8 cellular contexts compared by ENCODE assay signal in genomic region chr5:141040763-141041426, GRCh38. TPM values are rescaled to one million over a fixed set of nuclear protein-coding genes. Genes with fewer than 3 reads are reported as not detected.
DNase-seq lines count a peak whose midpoint lies in the region; ATAC-seq, FAIRE-seq and TF ChIP-seq lines count a peak whose summit lies in the region.

No MANE protein-coding gene starts in this region.

- H3K4me2 ChIP-seq in keratinocyte (ENCODE audit: control insufficient read depth, extremely low read depth, insufficient read depth, low read depth, low read length) = peak overlapping the region; percentile 30

- ATAC-seq in HG02938 (IDR thresholded peaks at IDR 0.05; ENCODE audit: unreplicated experiment) (peak; percentile 92), HG03159 (IDR thresholded peaks at IDR 0.05; ENCODE audit: unreplicated experiment) (no peak)

- no peaks in the 10 kb centered on the region for H3K79me2 ChIP-seq in keratinocyte (ENCODE audit: control insufficient read depth, insufficient read depth, low read length)

- H3K36me3 ChIP-seq in WERI-Rb-1 (no peaks in the 10 kb centered on the region), keratinocyte (ENCODE audit: control insufficient read depth in 2 of 2, extremely low read depth in 1 of 2, insufficient read depth in 2 of 2, low read length in 2 of 2) (no peaks in the 10 kb centered on the region)

- TF ChIP-seq CTCF in WERI-Rb-1 (IDR thresholded peaks at IDR 0.05; ENCODE audit: low read depth, low read length) (peak; percentile 35; the same call in 1 of the 2 replicates), keratinocyte (optimal IDR thresholded peaks at IDR 0.05 in 1 of 3, IDR thresholded peaks at IDR 0.05 in 1 of 3, conservative IDR thresholded peaks at IDR 0.05 in 1 of 3; ENCODE audit: extremely low read depth in 1 of 3, insufficient read depth in 2 of 3, low read length in 3 of 3) (peak; percentile 50 to 64 (median 55))

- H3K27me3 ChIP-seq in WERI-Rb-1 (ENCODE audit: insufficient read depth, low read depth, severe bottlenecking) = no peaks in the 10 kb centered on the region
- H3K27me3 ChIP-seq in keratinocyte (ENCODE audit: control insufficient read depth, extremely low read depth, insufficient read depth, low read length) = no peaks in the 10 kb centered on the region

- dilution Hi-C loops in keratinocyte (cut with MboI; ENCODE audit: extremely low pct_ligation_motif_present, low sequenced_read_pairs) = no loop called here

- H3K27ac ChIP-seq in WERI-Rb-1 (peak overlapping the region; percentile 99), keratinocyte (ENCODE audit: control insufficient read depth, insufficient read depth, low read length) (no peak overlapping the region)

- no peak overlapping the region for H3K9ac ChIP-seq in keratinocyte (ENCODE audit: control insufficient read depth, extremely low read depth, insufficient read depth, low read length)

- peak overlapping the region; percentile 95 for H3K4me3 ChIP-seq in WERI-Rb-1 (ENCODE audit: low read depth, low read length)
- peak overlapping the region in 1 of 3 experiments; percentile 22 for H3K4me3 ChIP-seq in keratinocyte (ENCODE audit: control insufficient read depth in 2 of 3, extremely low read depth in 1 of 3, insufficient read depth in 2 of 3, low read depth in 1 of 3, low read length in 3 of 3)

- H3K9me1 ChIP-seq in keratinocyte (ENCODE audit: control insufficient read depth, extremely low read depth, insufficient read depth, low read length) = no peaks in the 10 kb centered on the region

- no peaks in the 10 kb centered on the region for H4K20me1 ChIP-seq in keratinocyte (ENCODE audit: control insufficient read depth, extremely low read depth, insufficient read depth, low read length)

- H3K9me3 ChIP-seq in WERI-Rb-1 (ENCODE audit: severe bottlenecking) = no peaks in the 10 kb centered on the region
- no peaks in the 10 kb centered on the region for H3K9me3 ChIP-seq in keratinocyte (ENCODE audit: control insufficient read depth, low read depth, low read length)

- FAIRE-seq in keratinocyte (lab: Jason Lieb, UNC) = peak; percentile 17

- no peaks in the 10 kb centered on the region for H3K4me1 ChIP-seq in keratinocyte (ENCODE audit: control insufficient read depth, extremely low read depth, insufficient read depth, low read length)

- H2AFZ ChIP-seq in keratinocyte (ENCODE audit: control insufficient read depth, low read length) = no peak overlapping the region

- DNase-seq in EH (ENCODE audit: low read depth) (peak; percentile 49), NCI-H2196 (lab: John Stamatoyannopoulos, UW; ENCODE audit: unreplicated experiment) (peak; percentile 98), WERI-Rb-1 (peak; percentile 98), cerebellum (ENCODE audit: low spot score) (peak; percentile 97), keratinocyte (ENCODE audit: low read depth, low spot score) (peak; percentile 19)
- peak; percentile 62 to 69 (median 63) for DNase-seq in stimulated activated CD4-positive, alpha-beta T cell treated with anti-CD3 and anti-CD28 coated beads, Interleukin-12 subunit alpha, Interleukin-12 subunit beta, amount 100 ng/mL, for 48 hours (ENCODE audit: low read depth in 2 of 3, low spot score in 1 of 3)

RNA-seq across cellular contexts. Expression of gene PCDHB1, which starts 10.3 kb away (rescaled TPM):
- total RNA-seq in cerebellum = 0.09 TPM
- not detected in 3 replicates for polyA plus RNA-seq in keratinocyte
- polyA plus RNA-seq in keratinocyte (2011; ENCODE audit: low read depth) = not detected
- polyA plus RNA-seq in keratinocyte (2011; cell fraction: cytosol; rRNA removed) = not detected in 2 replicates
- not detected in 2 replicates for polyA plus RNA-seq in keratinocyte (2011; cell fraction: nucleus; rRNA removed)
- not detected in 2 replicates for polyA plus RNA-seq in keratinocyte (2012; ENCODE audit: low replicate concordance)
- polyA minus RNA-seq in keratinocyte = not detected in 3 replicates
- polyA minus RNA-seq in keratinocyte (2011; cell fraction: cytosol; rRNA and poly(A)+ RNA removed) = not detected
- not detected in 2 replicates for polyA minus RNA-seq in keratinocyte (2011; cell fraction: nucleus; rRNA and poly(A)+ RNA removed)

RNA-seq across cellular contexts. Expression of gene PCDHB2, which starts 53.5 kb away (rescaled TPM):
- total RNA-seq in cerebellum = 16.0 TPM
- polyA plus RNA-seq in keratinocyte = 0.26 to 1.1 TPM (median 0.46 TPM) in 3 replicates
- 0.51 TPM for polyA plus RNA-seq in keratinocyte (2011; ENCODE audit: low read depth)
- polyA plus RNA-seq in keratinocyte (2011; cell fraction: cytosol; rRNA removed) = 0.21 and 0.25 TPM in 2 replicates
- polyA plus RNA-seq in keratinocyte (2011; cell fraction: nucleus; rRNA removed) = 1.8 and 2.4 TPM in 2 replicates
- 0.50 and 0.76 TPM in 2 replicates for polyA plus RNA-seq in keratinocyte (2012; ENCODE audit: low replicate concordance)
- 0.07 to 1.2 TPM (median 0.64 TPM) in 3 replicates for polyA minus RNA-seq in keratinocyte
- 0.77 TPM for polyA minus RNA-seq in keratinocyte (2011; cell fraction: cytosol; rRNA and poly(A)+ RNA removed)
- 2.6 and 3.5 TPM in 2 replicates for polyA minus RNA-seq in keratinocyte (2011; cell fraction: nucleus; rRNA and poly(A)+ RNA removed)

RNA-seq across cellular contexts. Expression of gene PCDHB3, which starts 59.4 kb away (rescaled TPM):
- total RNA-seq in cerebellum = 19.7 TPM
- polyA plus RNA-seq in keratinocyte = 0.03 to 0.08 TPM (median 0.05 TPM) in 3 replicates
- not detected for polyA plus RNA-seq in keratinocyte (2011; ENCODE audit: low read depth)
- not detected in 2 replicates for polyA plus RNA-seq in keratinocyte (2011; cell fraction: cytosol; rRNA removed)
- 0.19 and 0.22 TPM in 2 replicates for polyA plus RNA-seq in keratinocyte (2011; cell fraction: nucleus; rRNA removed)
- polyA plus RNA-seq in keratinocyte (2012; ENCODE audit: low replicate concordance) = 0.10 TPM in 1 of 2 replicates, not detected in the other
- polyA minus RNA-seq in keratinocyte = 0.10 to 0.13 TPM in 2 of 3 replicates, not detected in the other
- not detected for polyA minus RNA-seq in keratinocyte (2011; cell fraction: cytosol; rRNA and poly(A)+ RNA removed)
- polyA minus RNA-seq in keratinocyte (2011; cell fraction: nucleus; rRNA and poly(A)+ RNA removed) = 0.21 and 0.78 TPM in 2 replicates

Comparison
In these comparisons a context has a peak if more than half of its experiments do, and no peak if none do; other contexts are left out.
1. DNase-seq: peak in every context shown above with its lines; median percentile 98 in NCI-H2196; 98 in WERI-Rb-1; 97 in cerebellum; 63 in stimulated activated CD4-positive, alpha-beta T cell treated with anti-CD3 and anti-CD28 coated beads, Interleukin-12 subunit alpha, Interleukin-12 subunit beta, amount 100 ng/mL, for 48 hours; 49 in EH; 19 in keratinocyte.